In the genomic region with DNA sequence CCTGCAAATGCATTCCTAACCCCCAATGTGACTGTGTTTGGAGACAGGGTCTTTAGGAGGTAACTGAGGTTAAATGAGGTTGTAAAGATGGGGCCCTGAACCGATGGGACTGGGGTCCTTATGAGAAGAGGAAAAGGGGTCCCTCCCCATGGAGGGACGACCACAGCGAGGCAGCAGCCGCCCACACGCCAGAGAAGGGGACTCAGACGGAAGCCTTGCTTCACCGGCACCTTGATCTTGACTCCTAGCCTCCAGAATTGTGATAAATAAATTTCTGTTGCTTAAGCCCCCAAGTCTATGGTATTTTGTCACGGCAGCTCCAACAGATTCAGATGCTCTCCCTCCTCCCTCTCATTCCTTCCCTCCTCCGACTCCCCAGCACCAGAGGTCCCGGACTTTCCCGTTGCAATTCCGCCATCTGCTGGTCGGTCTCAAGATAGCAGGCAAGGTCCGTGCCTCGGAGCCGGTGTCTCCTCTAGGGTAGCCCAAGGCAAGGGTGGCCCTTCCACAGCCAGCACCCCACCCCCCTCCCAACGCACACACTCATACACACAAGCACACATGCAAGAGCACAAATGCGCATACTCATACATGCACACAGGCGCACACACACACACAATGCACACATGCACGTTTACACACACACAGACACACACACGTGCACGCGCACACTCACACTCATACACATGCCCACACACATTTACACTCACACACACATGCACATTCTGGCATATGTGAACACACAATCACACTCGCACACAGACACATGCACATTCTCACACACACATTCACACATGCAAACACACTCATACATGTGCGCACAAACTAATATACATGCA, we compare ENCODE assay signal across 8 cellular contexts. TPM values are rescaled to one million over a fixed set of nuclear protein-coding genes. Genes with fewer than 3 reads are reported as not detected.
DNase-seq lines count a peak whose midpoint lies in the region; ATAC-seq and TF ChIP-seq lines count a peak whose summit lies in the region.

No MANE protein-coding gene starts in this region.

- H3K4me3 ChIP-seq in uterus, result no peak overlapping the region

- ATAC-seq in GM21619 (IDR thresholded peaks at IDR 0.05; ENCODE audit: unreplicated experiment) (peak; percentile 53), foreskin keratinocyte (peak; percentile 76)

- H3K36me3 ChIP-seq in uterus, result no peaks in the 10 kb centered on the region

- H3K4me1 ChIP-seq in foreskin keratinocyte (no peaks in the 10 kb centered on the region), uterus (no peaks in the 10 kb centered on the region)

- no peak overlapping the region for H3K27ac ChIP-seq in foreskin keratinocyte
- H3K27ac ChIP-seq in uterus, result no peak overlapping the region

- TF ChIP-seq POLR2A in uterus (IDR thresholded peaks at IDR 0.05), result no peak

- H3K27me3 ChIP-seq in foreskin keratinocyte (no peaks in the 10 kb centered on the region), uterus (no peaks in the 10 kb centered on the region)

- peak; percentile 42 for DNase-seq in COLO668 (lab: John Stamatoyannopoulos, UW; ENCODE audit: unreplicated experiment)
- peak; percentile 42 for DNase-seq in NCI-H69 (lab: John Stamatoyannopoulos, UW)
- DNase-seq in activated T-cell treated with anti-CD3 and anti-CD28 coated beads, Interleukin-2, amount 50 U/mL, for 1 hour, result peak; percentile 35
- peak; percentile 6 to 19 for DNase-seq in foreskin keratinocyte
- peak; percentile 44 for DNase-seq in occipital lobe (lab: John Stamatoyannopoulos, UW)
- DNase-seq in uterus, result peak; percentile 37 to 56
- DNase-seq in cortex of kidney (lab: John Stamatoyannopoulos, UW), result no peak

- no peaks in the 10 kb centered on the region for H3K9me3 ChIP-seq in uterus

- intact Hi-C loops in uterus (cut with DNase I; ENCODE audit: low total_unique reads), result loop anchor here (5.0 kb wide), 2 partner anchors 648 to 663 kb away; no protein-coding TSS in a partner anchor

- TF ChIP-seq CTCF in foreskin keratinocyte (conservative IDR thresholded peaks at IDR 0.05) (peak; percentile 82), uterus (IDR thresholded peaks at IDR 0.05) (peak; percentile 68 to 87 (median 72))

RNA-seq across cellular contexts. Expression of gene C16orf78, which starts 23.1 kb away (rescaled TPM):
- not detected in 2 replicates for total RNA-seq in foreskin keratinocyte
- polyA plus RNA-seq in foreskin keratinocyte, result not detected in 2 replicates
- not detected for total RNA-seq in occipital lobe
- not detected for total RNA-seq in uterus
